In genomic region chr2:30147715-30148611, GRCh38 we compare ENCODE assay signal across 8 cellular contexts. TPM values are rescaled to one million over a fixed set of nuclear protein-coding genes. Genes with fewer than 3 reads are reported as not detected.
A peak's percentile ranks its signal among the peaks of the same experiment; 100 is the strongest.
DNase-seq lines count a peak whose midpoint lies in the region; ATAC-seq and TF ChIP-seq lines count a peak whose summit lies in the region.

No MANE protein-coding gene starts in this region.

- no peaks in the 10 kb centered on the region for H4K20me1 ChIP-seq in KMS-11 (ENCODE audit: insufficient read depth)

- no CpG with 5 or more reads among the region's 50 CpGs for WGBS in trophoblast cell (ENCODE audit: extremely low coverage, insufficient coverage, insufficient read length)
- WGBS in transverse colon (ENCODE audit: low coverage in 1 of 2), 2 donors: 8 to 24% methylated on average over 6 to 29 of the region's 50 CpGs

- H3K27me3 Mint-ChIP-seq in CD8-positive, alpha-beta T cell (ENCODE audit: low read depth): no peaks in the 10 kb centered on the region

- intact Hi-C loops in CD8-positive, alpha-beta T cell (cut with DNase I, micrococcal nuclease): loop anchor here (1.0 to 5.0 kb wide), 8 partner anchors 11 to 1526 kb away; partner anchors contain the start of gene LCLAT1 (in 2 of the 2)
- intact Hi-C loops in cardiac septum (cut with DNase I): no loop called here
- intact Hi-C loops in transverse colon (cut with DNase I; ENCODE audit: low total_unique reads): no loop called here

- H2BK120ac ChIP-seq in trophoblast cell (ENCODE audit: insufficient read depth, low read length, poor library complexity): no peak overlapping the region

- peak overlapping the region; percentile 89 for H3K4me3 Mint-ChIP-seq in CD8-positive, alpha-beta T cell

- peak; percentile 61 to 86 (median 76) for DNase-seq in CD8-positive, alpha-beta T cell
- DNase-seq in SKM-1 (lab: John Stamatoyannopoulos, UW; ENCODE audit: unreplicated experiment) (peak; percentile 82), cardiac septum (ENCODE audit: low spot score) (peak; percentile 94), trophoblast cell (peak; percentile 53 to 70), transverse colon (peak; percentile 85)
- DNase-seq in activated naive CD8-positive, alpha-beta T cell treated with anti-CD3 and anti-CD28 coated beads, Interleukin-2, amount 50 U/mL, for 16 hours (ENCODE audit: low read depth, low spot score): peak; percentile 47

- peak overlapping the region; percentile 96 for H4K91ac ChIP-seq in trophoblast cell (ENCODE audit: low read depth, low read length)

- H4K8ac ChIP-seq in trophoblast cell (ENCODE audit: low read depth, low read length): peak overlapping the region; percentile 85

- ATAC-seq in CD8-positive, alpha-beta T cell: no peak
- peak; percentile 15 for ATAC-seq in GM21367 (IDR thresholded peaks at IDR 0.05; ENCODE audit: unreplicated experiment)

- TF ChIP-seq CTCF in CD8-positive, alpha-beta T cell (IDR thresholded peaks at IDR 0.05): no peak
- peak; percentile 64 for TF ChIP-seq CTCF in KMS-11 (conservative IDR thresholded peaks at IDR 0.05; ENCODE audit: low read depth, low read length)
- peak in 4 of 5 experiments; percentile 35 to 53 (median 45) for TF ChIP-seq CTCF in transverse colon (IDR thresholded peaks at IDR 0.05)

- peak overlapping the region; percentile 21 for H3K4me2 ChIP-seq in KMS-11
- H3K4me2 ChIP-seq in trophoblast cell (ENCODE audit: low read length): peak overlapping the region; percentile 99

- H3K4me3 ChIP-seq in CD8-positive, alpha-beta T cell (ENCODE audit: low read depth, low read length): peak overlapping the region; percentile 52
- H3K4me3 ChIP-seq in KMS-11 (IDR thresholded peaks at IDR 0.05; ENCODE audit: insufficient read depth, low read depth, low read length) (peak overlapping the region; percentile 64), trophoblast cell (ENCODE audit: low read depth, low read length) (peak overlapping the region; percentile 94), transverse colon (peak overlapping the region; percentile 94 to 99 (median 96))

- no peaks in the 10 kb centered on the region for H3K79me2 ChIP-seq in KMS-11 (ENCODE audit: insufficient read depth, low read depth)
- peaks cover 8% of the 10 kb centered on the region for H3K79me2 ChIP-seq in trophoblast cell (ENCODE audit: control insufficient read depth, insufficient read depth, low read length, poor library complexity)

- H2AFZ ChIP-seq in KMS-11 (ENCODE audit: low read depth): peak overlapping the region; percentile 49; the same call in 1 of the 2 replicates
- H2AFZ ChIP-seq in trophoblast cell (ENCODE audit: insufficient read depth, low read length, poor library complexity): peak overlapping the region; percentile 81

- peak overlapping the region; percentile 98 for H3K18ac ChIP-seq in trophoblast cell (ENCODE audit: low read length)

- H3K23ac ChIP-seq in trophoblast cell (ENCODE audit: low read length): no peak overlapping the region

- no peak overlapping the region for H2BK12ac ChIP-seq in trophoblast cell (ENCODE audit: low read length)

- H3K9me3 Mint-ChIP-seq in CD8-positive, alpha-beta T cell: no peaks in the 10 kb centered on the region

- peaks cover 49% of the 10 kb centered on the region for H3K36me3 Mint-ChIP-seq in CD8-positive, alpha-beta T cell

- TF ChIP-seq EP300 in transverse colon (IDR thresholded peaks at IDR 0.05; ENCODE audit: low read depth): no peak

- in situ Hi-C loops in transverse colon (cut with MboI; ENCODE audit: low pct_ligation_motif_present in 1 of 4, low pct_unique_long_range_greater_than_20kb in 1 of 4, low sequenced_read_pairs in 3 of 4): no loop called here

- no peaks in the 10 kb centered on the region for H3K36me3 ChIP-seq in CD8-positive, alpha-beta T cell (ENCODE audit: insufficient read depth, low read length)
- no peaks in the 10 kb centered on the region for H3K36me3 ChIP-seq in KMS-11 (ENCODE audit: insufficient read depth)
- peaks cover 1 to 2% of the 10 kb centered on the region in 2 experiments for H3K36me3 ChIP-seq in trophoblast cell (ENCODE audit: control insufficient read depth in 1 of 2, insufficient read depth in 2 of 2, low read length in 2 of 2)
- peaks cover 0 to 7% (median 0%) of the 10 kb centered on the region in 4 donors for H3K36me3 ChIP-seq in transverse colon

- H2AK5ac ChIP-seq in trophoblast cell (ENCODE audit: low read length): peak overlapping the region; percentile 35

- no peaks in the 10 kb centered on the region for H3K9me3 ChIP-seq in CD8-positive, alpha-beta T cell (ENCODE audit: low read length)
- H3K9me3 ChIP-seq in trophoblast cell (ENCODE audit: insufficient read depth, low read depth, low read length) (no peaks in the 10 kb centered on the region), transverse colon (no peaks in the 10 kb centered on the region)

- no peaks in the 10 kb centered on the region for H3K27me3 ChIP-seq in CD8-positive, alpha-beta T cell (ENCODE audit: insufficient read depth, low read length)
- no peaks in the 10 kb centered on the region for H3K27me3 ChIP-seq in KMS-11 (ENCODE audit: insufficient read depth, low read depth)
- no peaks in the 10 kb centered on the region for H3K27me3 ChIP-seq in trophoblast cell (ENCODE audit: insufficient read depth, low read length)
- no peaks in the 10 kb centered on the region for H3K27me3 ChIP-seq in transverse colon

- H3K9ac ChIP-seq in KMS-11: peak overlapping the region; percentile 88; the same call in 1 of the 2 replicates
- peak overlapping the region; percentile 97 for H3K9ac ChIP-seq in trophoblast cell (ENCODE audit: low read length)

- H3K14ac ChIP-seq in trophoblast cell (ENCODE audit: low read length): peak overlapping the region; percentile 85

- peak overlapping the region; percentile 90 for H3K27ac Mint-ChIP-seq in CD8-positive, alpha-beta T cell

- peaks cover 54% of the 10 kb centered on the region for H3K4me1 ChIP-seq in CD8-positive, alpha-beta T cell (ENCODE audit: insufficient read depth, low read length)
- H3K4me1 ChIP-seq in KMS-11 (ENCODE audit: low read depth, poor library complexity, severe bottlenecking) (peaks cover 35% of the 10 kb centered on the region), trophoblast cell (ENCODE audit: control insufficient read depth in 1 of 2, insufficient read depth in 2 of 2, low read length in 2 of 2) (peaks cover 4 to 5% of the 10 kb centered on the region in 2 experiments), transverse colon (peaks cover 26 to 46% (median 42%) of the 10 kb centered on the region in 4 donors)

- H3K79me1 ChIP-seq in trophoblast cell (ENCODE audit: low read length): peaks cover 12% of the 10 kb centered on the region

- peak overlapping the region; percentile 89 for H3K4ac ChIP-seq in trophoblast cell (ENCODE audit: low read depth, low read length)

- CTCF ChIA-PET in CD8-positive, alpha-beta T cell (lab: Charles Lee): interaction anchor here (0.7 to 6.9 kb wide), 14 partner anchors 9 to 566 kb away, joined by 3 to 83 read pairs (median 4); no protein-coding TSS in a partner anchor

- H3K4me1 Mint-ChIP-seq in CD8-positive, alpha-beta T cell (ENCODE audit: low read depth): peaks cover 70% of the 10 kb centered on the region

- H2BK5ac ChIP-seq in trophoblast cell (ENCODE audit: low read depth, low read length, poor library complexity): peak overlapping the region; percentile 95

- peak; percentile 39 for TF ChIP-seq POLR2A in transverse colon (IDR thresholded peaks at IDR 0.05)

- POLR2A ChIA-PET in CD8-positive, alpha-beta T cell (lab: Charles Lee): interaction anchor here (0.6 to 6.1 kb wide), 9 partner anchors 8 to 564 kb away, joined by 3 to 83 read pairs (median 5); partner anchors contain the start of gene LBH

- H4K12ac ChIP-seq in trophoblast cell (ENCODE audit: low read depth, low read length): peak overlapping the region; percentile 77

- H3K27ac ChIP-seq in CD8-positive, alpha-beta T cell (ENCODE audit: low read depth, low read length): peak overlapping the region; percentile 96
- H3K27ac ChIP-seq in KMS-11: peak overlapping the region; percentile 34; the same call in 1 of the 2 replicates
- H3K27ac ChIP-seq in trophoblast cell (ENCODE audit: low read depth, low read length): peak overlapping the region; percentile 91
- H3K27ac ChIP-seq in transverse colon: peak overlapping the region; percentile 99 to 100 (median 100)

RNA-seq across cellular contexts. Expression of gene YPEL5, which starts 1.2 kb away (rescaled TPM):
- 1,000 to 10,000 TPM; 1,051 to 1,071 TPM for total RNA-seq in CD8-positive, alpha-beta T cell
- 67.8 TPM for total RNA-seq in cardiac septum
- polyA plus RNA-seq in trophoblast cell (2013): 103 and 105 TPM in 2 replicates
- total RNA-seq in transverse colon: 10 to 100 TPM; 42.8 to 88.1 (median 80.5) TPM

Comparison
In these comparisons a context has a peak if more than half of its experiments do, and no peak if none do; other contexts are left out.
1. H3K27ac ChIP-seq: peak in every context shown above with its lines; median percentile 100 in transverse colon; 96 in CD8-positive, alpha-beta T cell; 91 in trophoblast cell; 34 in KMS-11.
2. RNA of gene YPEL5, which starts 1.2 kb away (total RNA-seq): 1,051 to 1,071 TPM in CD8-positive, alpha-beta T cell; 42.8 to 88.1 TPM in transverse colon and 67.8 TPM in cardiac septum (single experiment); every median in the first group is over 10 times any median in the second.
3. intact Hi-C loops: an anchor here in CD8-positive, alpha-beta T cell (1.0 to 5.0 kb wide); none called in cardiac septum and transverse colon.
4. Peak in every context shown above with its lines, with median percentiles within 50 percentile points of each other: DNase-seq and H3K4me3 ChIP-seq.